Comparison of ENCODE assay signal across 3 cellular contexts in genomic region chr10:84698989-84699388, GRCh38.
"Had no signal": no experiment of that assay in that cellular context is flagged by ENCODE, and none has a peak within 500 bp of the region (broad histone marks: within the 10 kb centered on the region; RNA-seq: fewer than 3 reads in every experiment).

No MANE protein-coding gene starts in this region.

- H3K4me3 ChIP-seq: GM12878 had no signal

- DNase-seq: GDM1, GF-D8 had no signal
